ENCODE assay signal across 8 cellular contexts in the genomic region with DNA sequence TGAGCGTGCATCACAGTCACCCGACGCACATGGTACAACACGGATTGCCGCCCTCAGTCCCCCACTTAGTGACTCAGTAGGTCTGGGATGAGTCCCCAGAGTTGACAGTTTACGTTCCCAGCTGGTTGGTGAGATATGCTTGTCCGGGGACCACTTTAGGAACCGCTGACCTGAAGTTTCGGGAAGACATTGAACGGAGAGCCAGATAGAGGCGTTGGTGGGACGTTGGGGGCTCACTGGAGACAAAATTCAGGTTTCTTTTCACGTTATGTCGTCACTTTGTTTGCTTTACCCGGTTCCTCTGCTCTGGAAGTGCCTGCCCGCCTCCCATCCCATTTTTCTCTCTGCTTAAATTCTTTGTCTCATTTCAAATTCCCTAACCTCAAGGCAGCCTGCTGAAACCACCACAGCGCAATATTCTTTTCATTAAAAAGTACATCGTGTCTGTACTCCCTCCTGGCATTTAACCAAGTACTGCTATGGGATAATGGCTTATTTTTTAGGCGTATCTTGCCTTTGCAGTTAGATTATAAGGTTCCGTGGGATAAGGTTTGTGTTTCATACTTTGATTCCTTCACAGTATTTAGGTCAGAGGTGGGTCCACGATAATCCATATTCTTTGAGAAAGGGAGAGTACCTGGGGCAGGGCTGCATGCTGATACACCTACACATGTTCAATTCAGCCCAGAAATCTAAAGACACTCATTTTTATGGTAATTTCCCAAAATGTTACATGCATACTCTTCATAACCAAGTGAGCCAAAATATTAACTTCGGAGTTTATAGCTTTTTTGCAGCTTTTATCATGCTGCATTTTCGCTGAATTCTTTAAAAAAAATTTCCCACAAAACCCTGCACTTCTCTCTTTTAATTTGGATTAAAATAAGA. TPM values are rescaled to one million over a fixed set of nuclear protein-coding genes. Genes with fewer than 3 reads are reported as not detected.
DNase-seq lines count a peak whose midpoint lies in the region; ATAC-seq and TF ChIP-seq lines count a peak whose summit lies in the region.

No MANE protein-coding gene starts in this region.

- H3K36me3 Mint-ChIP-seq in activated naive CD8-positive, alpha-beta T cell treated with anti-CD3 and anti-CD28 coated beads, Interleukin-2, amount 50 U/mL, for 24 hours (ENCODE audit: low read depth): peaks cover 21% of the 10 kb centered on the region

- TF ChIP-seq CTCF in thyroid gland (IDR thresholded peaks at IDR 0.05): no peak

- H3K4me3 Mint-ChIP-seq in activated naive CD8-positive, alpha-beta T cell treated with anti-CD3 and anti-CD28 coated beads, Interleukin-2, amount 50 U/mL, for 24 hours: peak overlapping the region; percentile 89

- H3K27ac ChIP-seq in thyroid gland: peak overlapping the region in 2 of 3 donors; percentile 40 to 69

- H3K36me3 ChIP-seq in thyroid gland: peaks cover 4 to 7% of the 10 kb centered on the region in 2 donors

- no peaks in the 10 kb centered on the region for H3K9me3 ChIP-seq in thyroid gland

- peak overlapping the region; percentile 56 to 77 (median 75) for H3K4me3 ChIP-seq in thyroid gland (replicated peaks in 1 of 3)

- ATAC-seq in activated naive CD8-positive, alpha-beta T cell treated with anti-CD3 and anti-CD28 coated beads, Interleukin-2, amount 50 U/mL, for 24 hours: peak; percentile 65
- no peak for ATAC-seq in HG03469 (IDR thresholded peaks at IDR 0.05; ENCODE audit: unreplicated experiment)

- DNase-seq in stimulated activated CD4-positive, alpha-beta T cell treated with anti-CD3 and anti-CD28 coated beads, Interleukin-1b, Interleukin-23, amount 100 ng/mL, for 48 hours: peak; percentile 76
- no peak for DNase-seq in stimulated activated CD4-positive, alpha-beta T cell treated with anti-CD3 and anti-CD28 coated beads, Interleukin-2, amount 100 ng/mL, for 24 hours
- peak; percentile 58 for DNase-seq in activated naive CD8-positive, alpha-beta T cell treated with anti-CD3 and anti-CD28 coated beads, Interleukin-2, amount 50 U/mL, for 24 hours
- DNase-seq in kidney glomerular epithelial cell (lab: John Stamatoyannopoulos, UW) (peak; percentile 36), thyroid gland (no peak), AML-193 (lab: John Stamatoyannopoulos, UW) (no peak), NCI-H2196 (lab: John Stamatoyannopoulos, UW; ENCODE audit: unreplicated experiment) (no peak)

- peaks cover 8 to 15% of the 10 kb centered on the region in 2 donors for H3K4me1 ChIP-seq in thyroid gland

- TF ChIP-seq POLR2A in thyroid gland (IDR thresholded peaks at IDR 0.05): no peak

- no peaks in the 10 kb centered on the region for H3K27me3 Mint-ChIP-seq in activated naive CD8-positive, alpha-beta T cell treated with anti-CD3 and anti-CD28 coated beads, Interleukin-2, amount 50 U/mL, for 24 hours

- 14 to 15% methylated on average over 23 of the region's 23 CpGs for WGBS in thyroid gland, 2 donors

- peak overlapping the region; percentile 98 for H3K27ac Mint-ChIP-seq in activated naive CD8-positive, alpha-beta T cell treated with anti-CD3 and anti-CD28 coated beads, Interleukin-2, amount 50 U/mL, for 24 hours

- H3K4me1 Mint-ChIP-seq in activated naive CD8-positive, alpha-beta T cell treated with anti-CD3 and anti-CD28 coated beads, Interleukin-2, amount 50 U/mL, for 24 hours: peaks cover 53% of the 10 kb centered on the region

- H3K9me3 Mint-ChIP-seq in activated naive CD8-positive, alpha-beta T cell treated with anti-CD3 and anti-CD28 coated beads, Interleukin-2, amount 50 U/mL, for 24 hours: no peaks in the 10 kb centered on the region

- H3K27me3 ChIP-seq in thyroid gland: no peaks in the 10 kb centered on the region

- intact Hi-C loops in thyroid gland (cut with DNase I): no loop called here

RNA-seq across cellular contexts. Expression of gene LMLN, which starts 0.9 kb away (rescaled TPM):
- 10 to 100 TPM in 3 of 4 donors, 1 to 10 TPM in 1; 9.8 to 12.5 (median 10.9) TPM for total RNA-seq in thyroid gland

RNA-seq across cellular contexts. Expression of gene RPL35A, which starts 10.9 kb away (rescaled TPM):
- total RNA-seq in thyroid gland: 1,000 to 10,000 TPM in 1 of 4 donors, 100 to 1,000 TPM in 3; 514 to 2,067 (median 704) TPM

Comparison
In these comparisons a context has a peak if more than half of its experiments do, and no peak if none do; other contexts are left out.
1. DNase-seq: peak in stimulated activated CD4-positive, alpha-beta T cell treated with anti-CD3 and anti-CD28 coated beads, Interleukin-1b, Interleukin-23, amount 100 ng/mL, for 48 hours (single experiment), activated naive CD8-positive, alpha-beta T cell treated with anti-CD3 and anti-CD28 coated beads, Interleukin-2, amount 50 U/mL, for 24 hours (single experiment) and kidney glomerular epithelial cell (single experiment); none in stimulated activated CD4-positive, alpha-beta T cell treated with anti-CD3 and anti-CD28 coated beads, Interleukin-2, amount 100 ng/mL, for 24 hours (0 of 2), thyroid gland (0 of 2), AML-193 (0 of 2) and NCI-H2196 (single experiment).